In the genomic region with DNA sequence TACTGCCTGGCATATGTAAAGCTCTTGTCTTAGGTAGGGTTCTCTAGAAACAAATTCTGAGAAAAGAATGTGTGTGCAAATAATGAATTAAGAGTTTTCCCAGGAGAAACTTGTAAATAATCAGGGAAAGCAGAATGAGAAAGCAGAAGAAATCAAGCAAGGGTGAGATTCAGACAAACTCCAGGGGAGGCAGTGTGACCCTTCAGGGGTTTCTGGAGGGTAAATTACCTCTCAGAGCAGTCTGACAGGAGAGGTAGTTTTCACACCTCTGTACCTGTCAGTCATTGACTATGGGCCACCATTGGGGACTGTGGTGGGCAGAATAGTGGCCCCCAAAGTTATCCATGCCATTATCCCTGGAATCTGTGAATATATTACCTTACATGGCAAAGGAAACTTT, we compare ENCODE assay signal across 8 cellular contexts.
"Had no signal": no experiment of that assay in that cellular context is flagged by ENCODE, and none has a peak within 500 bp of the region (broad histone marks: within the 10 kb centered on the region; RNA-seq: fewer than 3 reads in every experiment).

No MANE protein-coding gene starts in this region.

- H3K27ac ChIP-seq: GM23248, HL-60 had no signal

- H3K9ac ChIP-seq: GM23248 had no signal

- H2AFZ ChIP-seq: GM23248 had no signal

- FAIRE-seq: HepG2, K562 had no signal

- H3K4me3 ChIP-seq: GM23248, K562 had no signal

- DNase-seq: GM23248, H7, HCEC 1CT, IMR-90, KG1 had no signal

- ATAC-seq: HepG2, K562 had no signal
